ENCODE assay signal across 1 cellular context in the genomic region with DNA sequence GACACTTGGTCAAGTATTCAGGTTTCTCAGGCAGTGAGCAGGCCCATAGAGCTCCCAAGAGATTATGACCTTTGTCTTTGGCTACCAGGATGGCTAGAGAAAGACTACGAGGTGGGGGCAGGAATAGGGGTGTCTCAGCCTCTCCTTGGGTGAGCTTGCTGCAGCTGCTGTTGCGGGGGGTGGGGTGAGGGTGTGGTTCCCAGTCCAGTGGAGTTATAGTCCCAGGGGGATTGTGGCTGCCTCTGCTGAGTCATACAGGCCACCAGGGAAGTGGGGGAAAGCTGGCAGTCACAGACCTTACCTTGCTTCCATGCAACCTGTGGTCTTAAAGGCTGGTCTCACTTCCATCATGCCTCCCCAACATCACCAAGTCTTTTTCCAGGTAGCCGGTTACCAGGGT.
TF ChIP-seq lines count a peak whose summit lies in the region.

No MANE protein-coding gene starts in this region.

TF ChIP-seq in GM23338, 12 proteins besides CTCF, POLR2A, EP300 and RAD21 (continued from another document):
- TF ChIP-seq JUNB (IDR thresholded peaks at IDR 0.05; ENCODE audit: unreplicated experiment) (no peak), STAT1 (IDR thresholded peaks at IDR 0.05; ENCODE audit: unreplicated experiment) (no peak), CREB1 (CRISPR knock-in tag; IDR thresholded peaks at IDR 0.05; ENCODE audit: low read depth) (no peak), EZH2phosphoT487 (IDR thresholded peaks at IDR 0.05; ENCODE audit: unreplicated experiment) (no peak), ZNF331 (CRISPR knock-in tag; IDR thresholded peaks at IDR 0.05; ENCODE audit: low read depth) (no peak), EZH2 (IDR thresholded peaks at IDR 0.05; ENCODE audit: low read depth, unreplicated experiment) (no peak)
